Comparison of ENCODE assay signal across 1 cellular context in genomic region chr5:142319105-142319504, GRCh38.
TF ChIP-seq lines count a peak whose summit lies in the region.

No MANE protein-coding gene starts in this region.

TF ChIP-seq in HEK293, 187 proteins besides CTCF, POLR2A, EP300 and RAD21 (continued from another document):
- TF ChIP-seq ZNF692 (tag by site-specific recombination; IDR thresholded peaks at IDR 0.05), result no peak
- no peak for TF ChIP-seq ZNF830 (tag by site-specific recombination; IDR thresholded peaks at IDR 0.05; ENCODE audit: low read depth)
- TF ChIP-seq ZNF398 (tag by site-specific recombination; IDR thresholded peaks at IDR 0.05), result peak; percentile 49; the same call in 1 of the 2 replicates
